ENCODE assay signal across 1 cellular context in the genomic region with DNA sequence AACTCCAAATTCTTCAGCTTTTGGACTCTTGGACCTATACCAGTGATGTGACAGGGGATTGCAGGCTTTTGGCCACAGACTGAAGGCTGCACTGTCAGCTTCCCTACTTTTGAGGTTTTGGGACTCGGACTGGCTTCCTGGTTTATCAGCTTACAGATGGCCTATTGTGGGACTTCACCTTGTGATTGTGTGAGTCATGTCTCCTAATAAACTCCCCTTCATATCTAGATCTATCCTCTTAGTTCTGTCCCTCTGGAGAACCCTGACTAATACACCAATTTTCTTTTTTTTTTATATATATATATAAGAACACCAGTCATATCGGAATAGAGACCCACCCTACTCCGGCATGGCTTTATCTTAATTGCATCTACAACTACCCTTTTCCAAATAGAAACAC.
TF ChIP-seq lines count a peak whose summit lies in the region.

No MANE protein-coding gene starts in this region.

TF ChIP-seq in K562, 482 proteins besides CTCF, POLR2A, EP300 and RAD21 (continued from another document):
- peak; percentile 22; the same call in 1 of the 2 replicates for TF ChIP-seq ARID1B (IDR thresholded peaks at IDR 0.05)
- TF ChIP-seq CBFA2T3 (IDR thresholded peaks at IDR 0.05) = 0 out of 2 replicates have a peak, but pooled peaks have one; percentile 13
- TF ChIP-seq SOX6 (IDR thresholded peaks at IDR 0.05) = peak; percentile 39; the same call in 1 of the 2 replicates
- TF ChIP-seq GATA2 (CRISPR knock-in tag; IDR thresholded peaks at IDR 0.05) = no peak
